ENCODE assay signal across 1 cellular context in genomic region chr10:34655286-34656170, GRCh38.
TF ChIP-seq lines count a peak whose summit lies in the region.

No MANE protein-coding gene starts in this region.

TF ChIP-seq in K562, 482 proteins besides CTCF, POLR2A, EP300 and RAD21 (continued from another document):
- TF ChIP-seq ZBTB40 (IDR thresholded peaks at IDR 0.05) (peak; percentile 79), ZBTB40 (CRISPR knock-in tag; IDR thresholded peaks at IDR 0.05) (peak; percentile 38; the same call in 1 of the 2 replicates), TFE3 (CRISPR knock-in tag; IDR thresholded peaks at IDR 0.05) (no peak)
